12 cellular contexts compared by ENCODE assay signal in the genomic region with DNA sequence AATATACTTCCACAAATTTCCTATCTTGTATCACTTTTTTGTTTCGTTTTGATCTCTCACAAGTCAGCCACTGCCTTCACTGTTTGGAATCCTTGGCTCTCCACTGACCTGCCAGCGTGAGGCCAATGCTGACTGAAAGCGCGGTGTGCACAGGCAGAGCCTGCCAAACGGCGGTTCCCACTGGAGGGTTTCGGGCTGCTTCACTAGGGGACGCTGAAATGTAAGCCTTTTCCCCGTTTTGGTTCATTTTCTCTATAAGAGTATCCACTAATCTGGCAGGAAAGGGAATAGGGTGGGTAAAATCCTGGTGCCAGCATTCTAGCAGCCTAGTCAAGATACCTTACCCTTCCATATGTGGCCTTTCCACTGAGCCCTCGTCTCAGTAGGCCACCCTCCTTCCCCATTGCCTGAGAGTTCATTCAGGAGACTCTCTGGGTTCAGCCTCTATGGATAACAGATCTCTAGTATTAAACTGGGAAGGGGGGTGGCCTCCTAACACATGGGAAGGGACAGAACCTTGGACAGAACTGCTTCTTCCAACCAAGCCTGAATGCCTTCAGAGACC.
A peak's percentile ranks its signal among the peaks of the same experiment; 100 is the strongest.
DNase-seq lines count a peak whose midpoint lies in the region; ATAC-seq and TF ChIP-seq lines count a peak whose summit lies in the region.
"Had no signal": no experiment of that assay in that cellular context is flagged by ENCODE, and none has a peak within 500 bp of the region (broad histone marks: within the 10 kb centered on the region; RNA-seq: fewer than 3 reads in every experiment).

No MANE protein-coding gene starts in this region.

- no peaks in the 10 kb centered on the region for H3K4me1 Mint-ChIP-seq in osteocyte (ENCODE audit: unreplicated experiment)

- TF ChIP-seq POLR2A in Peyer's patch (IDR thresholded peaks at IDR 0.05): no peak

- H3K27ac ChIP-seq in Peyer's patch: no peak overlapping the region

- no peaks in the 10 kb centered on the region for H3K9me3 ChIP-seq in Peyer's patch

- no peaks in the 10 kb centered on the region for H3K4me1 ChIP-seq in Peyer's patch

- H3K27me3 Mint-ChIP-seq in osteocyte (ENCODE audit: unreplicated experiment): no peaks in the 10 kb centered on the region
- H3K27me3 Mint-ChIP-seq: naive B cell had no signal

- H3K27me3 ChIP-seq in Peyer's patch: no peaks in the 10 kb centered on the region

- no peak overlapping the region for H3K4me3 ChIP-seq in Peyer's patch

- no peak for TF ChIP-seq CTCF in osteocyte (IDR thresholded peaks at IDR 0.05)
- no peak for TF ChIP-seq CTCF in Peyer's patch (IDR thresholded peaks at IDR 0.05)

- intact Hi-C loops in left ventricle myocardium superior (cut with micrococcal nuclease): no loop called here
- intact Hi-C loops in left cardiac atrium (cut with DNase I): no loop called here
- intact Hi-C loops in left colon (cut with DNase I, micrococcal nuclease): no loop called here

- no peaks in the 10 kb centered on the region for H3K9me3 Mint-ChIP-seq in osteocyte (ENCODE audit: unreplicated experiment)
- H3K9me3 Mint-ChIP-seq: naive B cell had no signal

- no peaks in the 10 kb centered on the region for H3K36me3 ChIP-seq in Peyer's patch

- H3K36me3 Mint-ChIP-seq in osteocyte (ENCODE audit: unreplicated experiment): peaks cover 7% of the 10 kb centered on the region

- DNase-seq in left ventricle myocardium superior: peak; percentile 31
- DNase-seq in left cardiac atrium: no peak
- DNase-seq in cerebellum (ENCODE audit: low spot score): peak; percentile 73
- DNase-seq in midbrain (lab: John Stamatoyannopoulos, UW): peak; percentile 32
- DNase-seq in left colon: no peak
- DNase-seq in osteocyte (ENCODE audit: extremely low spot score, unreplicated experiment): no peak
- no peak for DNase-seq in Peyer's patch
- DNase-seq in RPMI8226: no peak
- DNase-seq: effector CD8-positive, alpha-beta T cell; naive B cell; NCI-H1417; stimulated activated naive CD4-positive, alpha-beta T cell treated with Interleukin-2 at 50 U/mL for 16 hours had no signal

- H3K27ac Mint-ChIP-seq in osteocyte (ENCODE audit: unreplicated experiment): no peak overlapping the region

- no peak overlapping the region for H3K4me3 Mint-ChIP-seq in osteocyte (ENCODE audit: unreplicated experiment)
- H3K4me3 Mint-ChIP-seq: naive B cell had no signal

- ATAC-seq in left ventricle myocardium superior (no peak), left cardiac atrium (no peak), left colon (no peak)

Comparison
In these comparisons a context has a peak if more than half of its experiments do, and no peak if none do; other contexts are left out.
1. DNase-seq: peak in left ventricle myocardium superior (single experiment), cerebellum (single experiment) and midbrain (single experiment); none in left cardiac atrium (single experiment), left colon (0 of 2), osteocyte (single experiment), Peyer's patch (0 of 3) and RPMI8226 (single experiment).